Comparison of ENCODE assay signal across 8 cellular contexts in the genomic region with DNA sequence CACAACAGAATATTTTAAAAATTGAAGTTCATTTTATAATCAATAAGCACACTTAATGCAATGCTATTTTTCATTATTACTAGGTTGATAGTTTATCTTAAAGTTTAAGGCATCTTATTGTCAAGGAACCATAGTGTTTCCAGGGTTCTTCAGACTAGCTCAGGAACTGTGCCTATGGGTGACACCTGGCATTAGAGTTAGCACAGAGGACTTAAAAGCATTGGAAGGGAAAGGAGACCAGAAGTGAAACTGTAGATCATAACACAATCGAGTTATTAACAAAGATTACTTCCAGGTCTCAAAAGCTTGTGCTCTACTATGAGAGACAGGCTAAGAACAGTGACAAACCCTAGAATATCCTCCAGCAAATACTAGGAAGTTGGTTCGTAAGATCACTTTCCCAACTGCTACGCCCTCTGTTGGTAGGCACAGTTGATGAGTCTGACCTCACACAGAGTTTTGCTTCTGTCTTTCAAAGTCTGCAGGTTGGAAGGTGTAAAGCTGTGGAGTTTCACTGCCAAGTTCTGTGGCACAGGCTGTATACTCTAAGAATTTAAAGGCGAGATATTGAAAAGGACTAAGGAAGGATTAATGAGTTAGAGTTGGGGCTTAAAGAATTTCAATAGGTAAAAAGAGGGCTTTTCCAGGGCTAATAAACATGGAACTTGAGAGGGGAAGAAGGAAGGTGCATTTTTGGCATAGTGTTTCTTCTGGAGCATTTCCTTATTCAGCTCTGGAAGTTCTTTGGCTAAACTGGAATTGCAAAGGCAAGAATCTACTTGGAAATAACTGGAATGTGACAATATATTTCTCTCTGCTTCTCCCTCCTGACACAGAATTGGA.
DNase-seq lines count a peak whose midpoint lies in the region; ATAC-seq, FAIRE-seq and TF ChIP-seq lines count a peak whose summit lies in the region.

No MANE protein-coding gene starts in this region.

- peak; percentile 86 for TF ChIP-seq CTCF in C4-2B (conservative IDR thresholded peaks at IDR 0.05)
- TF ChIP-seq CTCF in foreskin keratinocyte (conservative IDR thresholded peaks at IDR 0.05): peak; percentile 91

- H3K27me3 ChIP-seq in foreskin keratinocyte: no peaks in the 10 kb centered on the region

- peak; percentile 28 for DNase-seq in NCI-H187 treated with DMSO at 0.1 percent for 48 hours (lab: John Stamatoyannopoulos, UW)
- DNase-seq in foreskin keratinocyte: peak; percentile 72 to 83
- peak; percentile 82 for DNase-seq in pons (ENCODE audit: low spot score)
- no peak for DNase-seq in mesenteric fat pad (ENCODE audit: low spot score)

- H3K27ac ChIP-seq in C4-2B (no peak overlapping the region), foreskin keratinocyte (peak overlapping the region; percentile 82)

- FAIRE-seq in TTC549 (lab: Jason Lieb, UNC): peak; percentile 91

- H3K4me1 ChIP-seq in foreskin keratinocyte: peaks cover 51% of the 10 kb centered on the region

- ATAC-seq in GM18508 (IDR thresholded peaks at IDR 0.05; ENCODE audit: insufficient read depth, unreplicated experiment): peak; percentile 74
- peak; percentile 72 for ATAC-seq in HG02943 (IDR thresholded peaks at IDR 0.05; ENCODE audit: low read depth, unreplicated experiment)
- ATAC-seq in foreskin keratinocyte: peak; percentile 32
